ENCODE assay signal across 8 cellular contexts in the genomic region with DNA sequence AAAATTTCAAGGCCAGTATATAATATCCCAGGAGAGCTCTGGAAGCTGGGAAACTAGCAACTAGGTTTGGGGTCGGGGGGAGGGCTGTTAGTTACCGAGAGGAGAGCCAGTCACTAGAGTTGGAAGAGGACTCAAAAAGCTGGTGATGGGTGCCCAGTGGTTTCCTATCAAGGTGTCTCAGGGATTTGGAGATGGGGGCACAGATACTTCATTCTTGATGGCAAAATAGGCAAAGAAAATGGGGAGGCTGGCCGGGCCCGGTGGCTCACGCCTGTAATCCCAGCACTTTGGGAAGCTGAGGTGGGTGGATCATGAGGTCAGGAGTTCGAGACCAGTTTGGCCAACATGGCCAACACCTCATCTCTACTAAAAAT. TPM values are rescaled to one million over a fixed set of nuclear protein-coding genes. Genes with fewer than 3 reads are reported as not detected.
A peak's percentile ranks its signal among the peaks of the same experiment; 100 is the strongest.
DNase-seq lines count a peak whose midpoint lies in the region; ATAC-seq, FAIRE-seq and TF ChIP-seq lines count a peak whose summit lies in the region.

No MANE protein-coding gene starts in this region.

- TF ChIP-seq CTCF in HCT116 (IDR thresholded peaks at IDR 0.05 in 2 of 3, conservative IDR thresholded peaks at IDR 0.05 in 1 of 3; ENCODE audit: borderline replicate concordance in 1 of 3, insufficient read depth in 1 of 3, low read depth in 2 of 3, low read length in 2 of 3) (no peak), WTC11 (IDR thresholded peaks at IDR 0.05) (no peak), glutamatergic neuron (IDR thresholded peaks at IDR 0.05; ENCODE audit: partially characterized antibody, unreplicated experiment) (no peak)

- H3K27ac Mint-ChIP-seq in WTC11 (peak overlapping the region; percentile 65), glutamatergic neuron (ENCODE audit: unreplicated experiment) (peak overlapping the region; percentile 88)

- no peaks in the 10 kb centered on the region for H3K9me2 ChIP-seq in HCT116 (ENCODE audit: insufficient read depth)

- no peak for TF ChIP-seq POLR2A in HCT116 (IDR thresholded peaks at IDR 0.05; ENCODE audit: borderline replicate concordance, extremely low read depth, insufficient read depth, insufficient read length)

- DNase-seq in HCT116 (ENCODE audit: low read depth, low spot score) (no peak), WTC11 (ENCODE audit: low spot score) (no peak), glutamatergic neuron (no peak), small intestine (no peak), SHP77 (lab: John Stamatoyannopoulos, UW) (no peak), NCI-H2171 (lab: John Stamatoyannopoulos, UW) (no peak), inferior parietal cortex (ENCODE audit: extremely low spot score) (no peak)
- DNase-seq in NK-92 treated with Interleukin-12 subunit alpha and Interleukin-12 subunit beta, amount 100 ng/mL, for 24 hours (lab: John Stamatoyannopoulos, UW), result no peak

- H3K9me3 ChIP-seq in HCT116 (ENCODE audit: control insufficient read depth in 1 of 2, insufficient read depth in 1 of 2, low read depth in 1 of 2, low read length in 2 of 2) (no peaks in the 10 kb centered on the region), small intestine (ENCODE audit: control insufficient read depth, low read depth) (no peaks in the 10 kb centered on the region)

- H3K9me3 Mint-ChIP-seq in WTC11, result no peaks in the 10 kb centered on the region
- H3K9me3 Mint-ChIP-seq in glutamatergic neuron (ENCODE audit: unreplicated experiment), result peaks cover 4% of the 10 kb centered on the region

- intact Hi-C loops in HCT116 (cut with micrococcal nuclease), result loop anchor here (5.0 to 10.0 kb wide), 2 partner anchors 114 to 207 kb away; partner anchors contain the start of genes HSD17B8, RGL2, RING1 and RXRB

- H3K36me3 ChIP-seq in HCT116 (ENCODE audit: control insufficient read depth in 1 of 2, insufficient read depth in 2 of 2, low read length in 2 of 2), result peaks cover 9 to 46% of the 10 kb centered on the region in 2 experiments; a peak in 3 of 4 replicates
- H3K36me3 ChIP-seq in small intestine (ENCODE audit: control insufficient read depth in 2 of 2, insufficient read depth in 2 of 2, low read length in 2 of 2), result peaks cover 0 to 13% of the 10 kb centered on the region in 2 donors

- peak overlapping the region; percentile 67 to 77 for H3K4me3 ChIP-seq in HCT116 (replicated peaks in 1 of 2; ENCODE audit: low read depth in 1 of 2, low read length in 2 of 2)
- H3K4me3 ChIP-seq in small intestine (ENCODE audit: low read depth in 1 of 2, low read length in 2 of 2), result peak overlapping the region in 1 of 2 donors; percentile 87

- no peak for ATAC-seq in HCT116
- no peak for ATAC-seq in WTC11

- peak overlapping the region; percentile 96 for H3K4me2 ChIP-seq in HCT116 (ENCODE audit: low read length)

- peak overlapping the region; percentile 78 for H3K9ac ChIP-seq in HCT116 (ENCODE audit: low read length)

- CTCF ChIA-PET in HCT116 (lab: Charles Lee), result no interaction called here
- CTCF ChIA-PET in WTC11 (lab: Charles Lee), result interaction anchor here (0.8 to 2.1 kb wide), 3 partner anchors 15 to 134 kb away, joined by 3 to 11 read pairs (median 4); partner anchors contain the start of gene B3GALT4

- no peaks in the 10 kb centered on the region for H4K20me1 ChIP-seq in HCT116 (ENCODE audit: insufficient read depth)

- no peak for FAIRE-seq in small intestine (lab: Jason Lieb, UNC)

- H3K4me1 Mint-ChIP-seq in WTC11, result peaks cover 35% of the 10 kb centered on the region
- peaks cover 27% of the 10 kb centered on the region for H3K4me1 Mint-ChIP-seq in glutamatergic neuron (ENCODE audit: low read depth, unreplicated experiment)

- H3K36me3 Mint-ChIP-seq in WTC11 (peaks cover 47% of the 10 kb centered on the region), glutamatergic neuron (ENCODE audit: unreplicated experiment) (no peaks in the 10 kb centered on the region)

- WGBS in small intestine, 3 donors, result 61 to 63% (median 61%) methylated on average over 6 of the region's 6 CpGs

- TF ChIP-seq RAD21 in HCT116 (IDR thresholded peaks at IDR 0.05; ENCODE audit: low read depth), result no peak

- H3K4me1 ChIP-seq in HCT116 (ENCODE audit: control insufficient read depth in 1 of 2, insufficient read depth in 2 of 2, low read length in 2 of 2) (peaks cover 8 to 25% of the 10 kb centered on the region in 2 experiments; a peak in 3 of 4 replicates), small intestine (ENCODE audit: control insufficient read depth in 2 of 2, insufficient read depth in 1 of 2, low read depth in 1 of 2, low read length in 1 of 2) (peaks cover 3 to 5% of the 10 kb centered on the region in 2 donors)

- POLR2A ChIA-PET in HCT116 (lab: Charles Lee) (no interaction called here), WTC11 (lab: Charles Lee) (interaction anchor here (0.8 to 1.0 kb wide), 2 partner anchors 14 to 94 kb away, joined by 3 to 8 read pairs; partner anchors contain the start of gene ZBTB22)

- no peak overlapping the region for H2AFZ ChIP-seq in HCT116 (ENCODE audit: low read depth, low read length, poor library complexity, severe bottlenecking)

- H3K27me3 Mint-ChIP-seq in WTC11 (ENCODE audit: low read depth) (no peaks in the 10 kb centered on the region), glutamatergic neuron (ENCODE audit: unreplicated experiment) (peaks cover 15% of the 10 kb centered on the region)

- H3K27ac ChIP-seq in HCT116 (ENCODE audit: low read depth, low read length), result 0 out of 2 replicates have a peak overlapping the region, but pooled peaks have one; percentile 59
- peak overlapping the region; percentile 66 to 90 for H3K27ac ChIP-seq in small intestine (ENCODE audit: low read depth in 1 of 2, low read length in 1 of 2)

- H3K27me3 ChIP-seq in HCT116 (ENCODE audit: insufficient read depth, low read length) (no peaks in the 10 kb centered on the region), small intestine (ENCODE audit: control insufficient read depth in 2 of 2, insufficient read depth in 2 of 2, low read length in 2 of 2) (no peaks in the 10 kb centered on the region)

- H3K79me2 ChIP-seq in HCT116 (ENCODE audit: insufficient read depth, low read length), result peaks cover 27% of the 10 kb centered on the region

- no TSS peak for BruUV-seq in HCT116 (replicated peaks; lab: Mats Ljungman, UMichigan)

- H3K4me3 Mint-ChIP-seq in WTC11 (peak overlapping the region; percentile 76), glutamatergic neuron (ENCODE audit: unreplicated experiment) (peak overlapping the region; percentile 83)

- RAD21 ChIA-PET in HCT116 (lab: Charles Lee; ENCODE audit: low non-redundant PET in 1 of 2, low total read pairs in 2 of 2, uncharacterized antibody in 2 of 2, unreplicated experiment in 2 of 2), result no interaction called here

TF ChIP-seq in HCT116, 20 proteins besides CTCF, POLR2A, EP300 and RAD21 (continues in another document):
- TF ChIP-seq ELF1 (IDR thresholded peaks at IDR 0.05; ENCODE audit: borderline replicate concordance, low read depth), result no peak
- no peak for TF ChIP-seq CEBPB (IDR thresholded peaks at IDR 0.05; ENCODE audit: low read depth)
- TF ChIP-seq ZNF274 (IDR thresholded peaks at IDR 0.05; ENCODE audit: low read depth, low read length), result no peak
- TF ChIP-seq SIN3A (IDR thresholded peaks at IDR 0.05; ENCODE audit: low read depth), result no peak

TF ChIP-seq in WTC11, 78 proteins besides CTCF, POLR2A, EP300 and RAD21 (continues in another document):
- TF ChIP-seq PRRX2 (CRISPR knock-in tag; IDR thresholded peaks at IDR 0.05), result no peak
- TF ChIP-seq, protein P1, sequence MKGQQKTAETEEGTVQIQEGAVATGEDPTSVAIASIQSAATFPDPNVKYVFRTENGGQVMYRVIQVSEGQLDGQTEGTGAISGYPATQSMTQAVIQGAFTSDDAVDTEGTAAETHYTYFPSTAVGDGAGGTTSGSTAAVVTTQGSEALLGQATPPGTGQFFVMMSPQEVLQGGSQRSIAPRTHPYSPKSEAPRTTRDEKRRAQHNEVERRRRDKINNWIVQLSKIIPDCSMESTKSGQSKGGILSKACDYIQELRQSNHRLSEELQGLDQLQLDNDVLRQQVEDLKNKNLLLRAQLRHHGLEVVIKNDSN (CRISPR knock-in tag; IDR thresholded peaks at IDR 0.05), result no peak

RNA-seq across cellular contexts. Expression of gene PHF1, which starts 0.8 kb away (rescaled TPM):
- total RNA-seq in HCT116 (2021; ENCODE audit: unreplicated experiment), result 40.2 TPM
- polyA plus RNA-seq in HCT116 (2012), result 44.1 and 49.9 TPM in 2 replicates
- total RNA-seq in WTC11 (2021), result 60.0 to 63.6 TPM (median 60.2 TPM) in 3 replicates
- total RNA-seq in glutamatergic neuron (ENCODE audit: unreplicated experiment), result 73.5 TPM
- polyA plus RNA-seq in small intestine, result 10 to 100 TPM; 32.2 to 67.6 (median 48.1) TPM

RNA-seq across cellular contexts. Expression of gene CUTA, which starts 6.3 kb away (rescaled TPM):
- 186 TPM for total RNA-seq in HCT116 (2021; ENCODE audit: unreplicated experiment)
- polyA plus RNA-seq in HCT116 (2012), result 184 and 226 TPM in 2 replicates
- 229 to 247 TPM (median 243 TPM) in 3 replicates for total RNA-seq in WTC11 (2021)
- total RNA-seq in glutamatergic neuron (ENCODE audit: unreplicated experiment), result 384 TPM
- polyA plus RNA-seq in small intestine, result 100 to 1,000 TPM; 129 to 217 (median 183) TPM

RNA-seq across cellular contexts. Expression of gene SYNGAP1, which starts 8.2 kb away (rescaled TPM):
- total RNA-seq in HCT116 (2021; ENCODE audit: unreplicated experiment), result 11.5 TPM
- polyA plus RNA-seq in HCT116 (2012), result 6.9 and 8.0 TPM in 2 replicates
- total RNA-seq in WTC11 (2021), result 139 to 172 TPM (median 160 TPM) in 3 replicates
- 75.1 TPM for total RNA-seq in glutamatergic neuron (ENCODE audit: unreplicated experiment)
- 1 to 10 TPM in 2 of 3 donors, under 1 TPM in 1; 0.89 to 9.6 (median 1.6) TPM for polyA plus RNA-seq in small intestine

RNA-seq across cellular contexts. Expression of gene KIFC1, which starts 20.0 kb away (rescaled TPM):
- total RNA-seq in HCT116 (2021; ENCODE audit: unreplicated experiment) (84.7 TPM), WTC11 (2021) (79.5 to 97.3 TPM (median 83.7 TPM) in 3 replicates), glutamatergic neuron (ENCODE audit: unreplicated experiment) (14.8 TPM)
- polyA plus RNA-seq in HCT116 (2012), result 98.1 and 101 TPM in 2 replicates
- 10 to 100 TPM in 1 of 3 donors, 1 to 10 TPM in 2; 3.1 to 23.2 (median 3.2) TPM for polyA plus RNA-seq in small intestine

RNA-seq across cellular contexts. Expression of gene ZBTB9, which starts 42.8 kb away (rescaled TPM):
- total RNA-seq in HCT116 (2021; ENCODE audit: unreplicated experiment) (14.2 TPM), WTC11 (2021) (19.4 to 21.2 TPM (median 20.8 TPM) in 3 replicates), glutamatergic neuron (ENCODE audit: unreplicated experiment) (9.6 TPM)
- polyA plus RNA-seq in HCT116 (2012), result 9.1 and 11.0 TPM in 2 replicates
- polyA plus RNA-seq in small intestine, result 1 to 10 TPM; 1.6 to 5.2 (median 1.9) TPM
